ENCODE assay signal across 8 cellular contexts in genomic region chr1:193121616-193122593, GRCh38. TPM values are rescaled to one million over a fixed set of nuclear protein-coding genes. Genes with fewer than 3 reads are reported as not detected.
A peak's percentile ranks its signal among the peaks of the same experiment; 100 is the strongest.
DNase-seq lines count a peak whose midpoint lies in the region; ATAC-seq and TF ChIP-seq lines count a peak whose summit lies in the region.

TSS of gene CDC73 (plus strand) at chr1:193122031. CDS start at chr1:193122201, 170 bp downstream.

- intact Hi-C loops in breast epithelium (cut with DNase I; ENCODE audit: low total_unique reads) = no loop called here

- DNase-seq in AG08395 (ENCODE audit: low spot score) (peak; percentile 95), NCI-H2196 treated with DMSO at 0.1 percent for 48 hours (lab: John Stamatoyannopoulos, UW; ENCODE audit: unreplicated experiment) (peak; percentile 92), breast epithelium (ENCODE audit: low spot score in 2 of 2) (peak; percentile 94 to 98), iPS-NIHi7 (ENCODE audit: extremely low spot score) (peak; percentile 91), smooth muscle cell of the brain vasculature (ENCODE audit: low read depth, low spot score) (peak; percentile 89)

- no peaks in the 10 kb centered on the region for H3K27me3 ChIP-seq in breast epithelium

- ATAC-seq in GM18873 (IDR thresholded peaks at IDR 0.05; ENCODE audit: low FRiP score, unreplicated experiment) (peak; percentile 92), HG03139 (IDR thresholded peaks at IDR 0.05; ENCODE audit: unreplicated experiment) (peak; percentile 93)

- TF ChIP-seq CTCF in VCaP (conservative IDR thresholded peaks at IDR 0.05) (peak; percentile 92), breast epithelium (IDR thresholded peaks at IDR 0.05) (peak; percentile 93 to 100 (median 97))

- H3K27ac ChIP-seq in VCaP (peak within 1 kb of the TSS; percentile 91), breast epithelium (peak within 1 kb of the TSS; percentile 94 to 98)

- H3K4me3 ChIP-seq in breast epithelium = peak within 1 kb of the TSS; percentile 67 to 97 (median 88)

- no peaks in the 10 kb centered on the region for H3K9me3 ChIP-seq in breast epithelium

- H3K4me1 ChIP-seq in breast epithelium = peaks cover 0 to 5% of the 10 kb centered on the region in 2 donors

- no peaks in the 10 kb centered on the region for H3K36me3 ChIP-seq in breast epithelium

- peak; percentile 19 for TF ChIP-seq POLR2A in breast epithelium (IDR thresholded peaks at IDR 0.05)

RNA-seq across cellular contexts. Expression of gene CDC73, which starts in this region (rescaled TPM):
- total RNA-seq in breast epithelium = 10 to 100 TPM; 36.1 to 52.0 (median 49.6) TPM

Comparison
In these comparisons a context has a peak if more than half of its experiments do, and no peak if none do; other contexts are left out.
1. Peak in every context shown above with its lines: DNase-seq, ATAC-seq, H3K4me3 ChIP-seq and H3K27ac ChIP-seq.